34 cellular contexts compared by ENCODE assay signal in the genomic region with DNA sequence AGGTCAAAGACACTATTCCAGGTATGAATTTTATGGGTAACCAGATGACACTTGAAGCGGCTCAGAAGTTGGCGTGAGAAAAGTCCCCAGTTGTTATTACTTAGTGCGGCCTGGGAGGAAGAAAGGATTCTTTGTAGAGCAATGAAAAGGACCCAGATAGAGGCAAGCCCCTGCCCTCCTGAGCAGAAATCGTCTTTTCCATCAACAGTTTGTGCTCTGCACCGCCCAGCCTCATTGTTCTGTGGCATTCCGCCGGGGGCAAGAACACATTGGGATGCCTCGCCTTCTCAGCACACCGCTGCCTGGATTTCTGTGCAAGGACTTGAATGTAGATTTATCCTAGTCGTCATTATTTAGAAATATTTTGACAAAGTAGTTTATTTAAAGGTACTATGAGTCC. TPM values are rescaled to one million over a fixed set of nuclear protein-coding genes. Genes with fewer than 3 reads are reported as not detected.
"Had no signal": no experiment of that assay in that cellular context is flagged by ENCODE, and none has a peak within 500 bp of the region (broad histone marks: within the 10 kb centered on the region; RNA-seq: fewer than 3 reads in every experiment).

No MANE protein-coding gene starts in this region.

- H3K79me2 ChIP-seq: parathyroid adenoma had no signal

- H3K27me3 ChIP-seq: ovary, right lobe of liver, thyroid gland, upper lobe of left lung, vagina had no signal

- FAIRE-seq: urothelium cell line had no signal

- H3K4me1 Mint-ChIP-seq: naive B cell; stimulated activated naive B cell treated with anti-CD40 and anti-IgM and Interleukin-4, amounts not matched to agents 10 μg/mL and 1 μg/mL and 100 μg/mL, for 72 hours had no signal

- H3K36me3 Mint-ChIP-seq: naive B cell; naive thymus-derived CD8-positive, alpha-beta T cell; natural killer cell treated with Interleukin-12 subunit alpha and Interleukin-12 subunit beta and Interleukin-15 and Interleukin-18, amount 100 ng/mL, for 72 hours; stimulated activated naive B cell treated with anti-CD40 and anti-IgM and Interleukin-4, amounts not matched to agents 10 μg/mL and 1 μg/mL and 100 μg/mL, for 72 hours had no signal

- H3K4me2 ChIP-seq: smooth muscle cell had no signal

- H3K9ac ChIP-seq: parathyroid adenoma had no signal

- H3K4me3 ChIP-seq: ovary, prostate gland, right lobe of liver, skin epidermis, smooth muscle cell, spleen, stomach, thoracic aorta, thyroid gland, tibial nerve, upper lobe of left lung, vagina had no signal

- H3K4me3 Mint-ChIP-seq: naive B cell; naive thymus-derived CD8-positive, alpha-beta T cell; natural killer cell treated with Interleukin-12 subunit alpha and Interleukin-12 subunit beta and Interleukin-15 and Interleukin-18, amount 100 ng/mL, for 72 hours; nephron progenitor cell; neural crest cell; stimulated activated naive B cell treated with anti-CD40 and anti-IgM and Interleukin-4, amounts not matched to agents 10 μg/mL and 1 μg/mL and 100 μg/mL, for 72 hours; stimulated activated naive CD8-positive, alpha-beta T cell treated with anti-CD3 and anti-CD28 coated beads, Interleukin-15, Interleukin-2, amounts not matched to agents 100 ng/mL and 50 ng/mL, for 24 hours had no signal

- DNase-seq: naive B cell; naive thymus-derived CD8-positive, alpha-beta T cell; nephron progenitor cell; occipital lobe; ovary; retina; right cardiac atrium; right lobe of liver; stimulated activated CD4-positive, alpha-beta T cell treated with anti-CD3 and anti-CD28 coated beads, Interleukin-12 subunit alpha, Interleukin-12 subunit beta, amount 100 ng/mL, for 4 hours; stimulated activated CD4-positive, alpha-beta T cell treated with anti-CD3 and anti-CD28 coated beads, Interleukin-1b, Interleukin-23, amount 100 ng/mL, for 48 hours; stimulated activated CD4-positive, alpha-beta T cell treated with anti-CD3 and anti-CD28 coated beads, Interleukin-4, amount 100 ng/mL, for 1 hour; stimulated activated CD4-positive, alpha-beta T cell treated with anti-CD3 and anti-CD28 coated beads, Interleukin-4, amount 100 ng/mL, for 4 hours; stimulated activated CD8-positive, alpha-beta memory T cell treated with anti-CD3 and anti-CD28 coated beads, Interleukin-4, amount 100 ng/mL, for 48 hours; stimulated activated naive B cell treated with anti-CD40 and anti-IgM and Interleukin-4, amounts not matched to agents 10 μg/mL and 1 μg/mL and 100 μg/mL, for 72 hours; stimulated activated naive CD4-positive, alpha-beta T cell treated with Interleukin-2 at 50 U/mL for 16 hours; stomach; thyroid gland; trophoblast cell had no signal

- ATAC-seq: naive thymus-derived CD8-positive, alpha-beta T cell; natural killer cell treated with Interleukin-12 subunit alpha and Interleukin-12 subunit beta and Interleukin-15 and Interleukin-18, amount 100 ng/mL, for 72 hours; right cardiac atrium; right lobe of liver; stimulated activated naive B cell treated with anti-CD40 and anti-IgM and Interleukin-4, amounts not matched to agents 10 μg/mL and 1 μg/mL and 100 μg/mL, for 72 hours had no signal

- H2AFZ ChIP-seq: parathyroid adenoma had no signal

- H3K9me3 Mint-ChIP-seq: naive B cell; naive thymus-derived CD8-positive, alpha-beta T cell; natural killer cell treated with Interleukin-12 subunit alpha and Interleukin-12 subunit beta and Interleukin-15 and Interleukin-18, amount 100 ng/mL, for 72 hours; nephron progenitor cell; neural crest cell; stimulated activated naive B cell treated with anti-CD40 and anti-IgM and Interleukin-4, amounts not matched to agents 10 μg/mL and 1 μg/mL and 100 μg/mL, for 72 hours; stimulated activated naive CD8-positive, alpha-beta T cell treated with anti-CD3 and anti-CD28 coated beads, Interleukin-15, Interleukin-2, amounts not matched to agents 100 ng/mL and 50 ng/mL, for 24 hours had no signal

- H3K9me3 ChIP-seq: ovary, prostate gland, right lobe of liver, spleen, stomach, thoracic aorta, thyroid gland, tibial nerve, upper lobe of left lung, vagina had no signal

- H3K27ac Mint-ChIP-seq: naive B cell; natural killer cell treated with Interleukin-12 subunit alpha and Interleukin-12 subunit beta and Interleukin-15 and Interleukin-18, amount 100 ng/mL, for 72 hours; nephron progenitor cell; stimulated activated naive B cell treated with anti-CD40 and anti-IgM and Interleukin-4, amounts not matched to agents 10 μg/mL and 1 μg/mL and 100 μg/mL, for 72 hours; stimulated activated naive CD8-positive, alpha-beta T cell treated with anti-CD3 and anti-CD28 coated beads, Interleukin-15, Interleukin-2, amounts not matched to agents 100 ng/mL and 50 ng/mL, for 24 hours had no signal

- H3K36me3 ChIP-seq: ovary, prostate gland, right lobe of liver, spleen, stomach, thoracic aorta, thyroid gland, tibial nerve, upper lobe of left lung, vagina had no signal

- H3K4me1 ChIP-seq: parathyroid adenoma, prostate gland, right lobe of liver, spleen, stomach, thyroid gland, tibial nerve, upper lobe of left lung, vagina had no signal

- H3K27ac ChIP-seq: ovary, parathyroid adenoma, prostate gland, right lobe of liver, skin epidermis, spleen, stomach, thoracic aorta, thyroid gland, tibial nerve, upper lobe of left lung, vagina had no signal

RNA-seq across cellular contexts. Expression of a gene that starts 32.7 kb away (rescaled TPM):
- total RNA-seq: naive thymus-derived CD8-positive, alpha-beta T cell; natural killer cell treated with Interleukin-12 subunit alpha and Interleukin-12 subunit beta and Interleukin-15 and Interleukin-18, amount 100 ng/mL, for 72 hours; osteoblast; pulmonary artery endothelial cell; right cardiac atrium; right lobe of liver; spleen; stomach; thoracic aorta; thyroid gland; tibial nerve; upper lobe of left lung; ureter had no signal
- polyA plus RNA-seq: naive thymus-derived CD8-positive, alpha-beta T cell; right cardiac atrium; smooth muscle cell; stomach had no signal
